ENCODE assay signal across 20 cellular contexts in genomic region chr10:60286436-60287023, GRCh38.
DNase-seq lines count a peak whose midpoint lies in the region; ATAC-seq, FAIRE-seq and TF ChIP-seq lines count a peak whose summit lies in the region.
"Had no signal": no experiment of that assay in that cellular context is flagged by ENCODE, and none has a peak within 500 bp of the region (broad histone marks: within the 10 kb centered on the region; RNA-seq: fewer than 3 reads in every experiment).

No MANE protein-coding gene starts in this region.

- no peak overlapping the region for H2BK15ac ChIP-seq in mesenchymal stem cell (ENCODE audit: low read depth, poor library complexity, severe bottlenecking)

- intact Hi-C loops in left ventricle myocardium superior (cut with micrococcal nuclease), result no loop called here
- intact Hi-C loops in K562 (cut with micrococcal nuclease), result no loop called here

- 0% methylated on average over 1 of the region's 1 CpG for WGBS in K562 (ENCODE audit: insufficient coverage, low coverage, missing lambda C conversion rate)
- 40% methylated on average over 1 of the region's 1 CpG for WGBS in mesenchymal stem cell
- 16 to 23% methylated on average over 1 of the region's 1 CpG for WGBS in gastroesophageal sphincter (ENCODE audit: low coverage in 1 of 2), 2 donors

- BruUV-seq in K562 (replicated peaks; lab: Mats Ljungman, UMichigan), result no TSS peak

- no peak overlapping the region for H4K91ac ChIP-seq in mesenchymal stem cell (ENCODE audit: low read length)

- no peaks in the 10 kb centered on the region for H3K9me3 ChIP-seq in right atrium auricular region
- H3K9me3 ChIP-seq in K562 (replicated peaks; ENCODE audit: control insufficient read depth, insufficient read depth, low read depth, low read length), result no peaks in the 10 kb centered on the region
- H3K9me3 ChIP-seq in mesenchymal stem cell (ENCODE audit: control insufficient read depth, low read length), result no peaks in the 10 kb centered on the region
- no peaks in the 10 kb centered on the region for H3K9me3 ChIP-seq in gastroesophageal sphincter

- H3K27ac ChIP-seq in right atrium auricular region (peak overlapping the region; percentile 53 to 87), K562 (ENCODE audit: extremely low read depth, low read depth, low read length) (no peak overlapping the region), mesenchymal stem cell (ENCODE audit: low read length, poor library complexity, severe bottlenecking) (no peak overlapping the region), gastroesophageal sphincter (no peak overlapping the region), RWPE1 (no peak overlapping the region)
- H3K27ac ChIP-seq: GM23248 had no signal

- H3K14ac ChIP-seq in mesenchymal stem cell (ENCODE audit: low read length in 2 of 2), result no peak overlapping the region

- no peak overlapping the region for H2BK120ac ChIP-seq in mesenchymal stem cell (ENCODE audit: low read depth, low read length)

- no peak for TF ChIP-seq EP300 in K562 (IDR thresholded peaks at IDR 0.05; ENCODE audit: low read length)
- TF ChIP-seq EP300 in gastroesophageal sphincter (IDR thresholded peaks at IDR 0.05), result no peak

- H3K36me3 ChIP-seq in right atrium auricular region, result no peaks in the 10 kb centered on the region
- no peaks in the 10 kb centered on the region for H3K36me3 ChIP-seq in K562 (ENCODE audit: control insufficient read depth, insufficient read depth, low read length)
- H3K36me3 ChIP-seq in mesenchymal stem cell (ENCODE audit: control insufficient read depth in 1 of 2, insufficient read depth in 2 of 2, low read depth in 1 of 2, low read length in 2 of 2), result no peaks in the 10 kb centered on the region
- H3K36me3 ChIP-seq in gastroesophageal sphincter, result no peaks in the 10 kb centered on the region

- H3K9me1 ChIP-seq in K562 (ENCODE audit: control insufficient read depth, insufficient read depth, low read length), result no peaks in the 10 kb centered on the region

- H2AFZ ChIP-seq in K562 (ENCODE audit: low read depth, low read length) (no peak overlapping the region), mesenchymal stem cell (ENCODE audit: low read depth, low read length) (no peak overlapping the region)
- H2AFZ ChIP-seq: GM23248 had no signal

- no peak overlapping the region for H3K4me2 ChIP-seq in K562 (ENCODE audit: insufficient read depth, low read length)
- no peak overlapping the region for H3K4me2 ChIP-seq in mesenchymal stem cell (ENCODE audit: low read length, poor library complexity, severe bottlenecking)

- no peaks in the 10 kb centered on the region for H3K27me3 ChIP-seq in right atrium auricular region
- no peaks in the 10 kb centered on the region for H3K27me3 ChIP-seq in K562 (ENCODE audit: control insufficient read depth in 2 of 2, insufficient read depth in 2 of 2, low read length in 2 of 2)
- no peaks in the 10 kb centered on the region for H3K27me3 ChIP-seq in mesenchymal stem cell (ENCODE audit: control insufficient read depth in 1 of 2, insufficient read depth in 1 of 2, low read length in 2 of 2)
- no peaks in the 10 kb centered on the region for H3K27me3 ChIP-seq in gastroesophageal sphincter

- no peak for TF ChIP-seq RAD21 in K562 (CRISPR knock-in tag; conservative IDR thresholded peaks at IDR 0.05 in 1 of 2, IDR thresholded peaks at IDR 0.05 in 1 of 2)

- no peak overlapping the region for H2BK5ac ChIP-seq in mesenchymal stem cell (ENCODE audit: low read depth, low read length, poor library complexity, severe bottlenecking)

- DNase-seq in right atrium auricular region (ENCODE audit: low spot score) (no peak), left ventricle myocardium superior (no peak), K562 (ENCODE audit: extremely low read depth in 1 of 4, low spot score in 3 of 4) (no peak), mesenchymal stem cell (peak; percentile 35), T1000 (lab: John Stamatoyannopoulos, UW) (no peak), iPS-NIHi11 (ENCODE audit: low spot score) (no peak), RWPE1 (ENCODE audit: low spot score) (no peak)
- DNase-seq: Calu3; CD4-positive, alpha-beta T cell; DND-41; GF-D8; GM23248; NCI-H1436 treated with DMSO at 0.1 percent for 48 hours; NCI-H2081; NCI-H524 treated with DMSO at 0.1 percent for 48 hours; NK-92 treated with Interleukin-12 subunit alpha and Interleukin-12 subunit beta, amount 100 ng/mL, for 24 hours; OCI-M1 had no signal

- H2BK12ac ChIP-seq in mesenchymal stem cell (ENCODE audit: low read length in 2 of 2), result no peak overlapping the region

- CTCF ChIA-PET in K562 (lab: Yijun Ruan, JAX; ENCODE audit: low intra/inter-chr PET ratio) (no interaction called here), RWPE1 (lab: Yijun Ruan, JAX) (no interaction called here)

- peaks cover 0 to 74% of the 10 kb centered on the region in 2 donors for H3K4me1 ChIP-seq in right atrium auricular region
- peaks cover 0 to 48% of the 10 kb centered on the region in 2 experiments; a peak in 4 of 5 replicates for H3K4me1 ChIP-seq in K562 (replicated peaks in 1 of 2; ENCODE audit: control insufficient read depth in 2 of 2, insufficient read depth in 2 of 2, low read length in 2 of 2)
- H3K4me1 ChIP-seq in mesenchymal stem cell (ENCODE audit: control insufficient read depth, insufficient read depth, low read depth, low read length), result peaks cover 2% of the 10 kb centered on the region
- no peaks in the 10 kb centered on the region for H3K4me1 ChIP-seq in gastroesophageal sphincter

- peaks cover 11% of the 10 kb centered on the region for H3K79me1 ChIP-seq in mesenchymal stem cell (replicated peaks; ENCODE audit: low read length, poor library complexity, severe bottlenecking)

- no peak for TF ChIP-seq CTCF in right atrium auricular region (IDR thresholded peaks at IDR 0.05)
- TF ChIP-seq CTCF in K562 (IDR thresholded peaks at IDR 0.05 in 2 of 3, conservative IDR thresholded peaks at IDR 0.05 in 1 of 3; ENCODE audit: insufficient read depth in 2 of 3, low read depth in 1 of 3, low read length in 3 of 3), result no peak
- no peak for TF ChIP-seq CTCF in gastroesophageal sphincter (IDR thresholded peaks at IDR 0.05)
- no peak for TF ChIP-seq CTCF in RWPE1 (conservative IDR thresholded peaks at IDR 0.05; ENCODE audit: low read depth)

- H4K8ac ChIP-seq in mesenchymal stem cell (ENCODE audit: low read length), result no peak overlapping the region

- no peak overlapping the region for H3K4me3 ChIP-seq in right atrium auricular region
- H3K4me3 ChIP-seq in K562, result no peak overlapping the region
- no peak overlapping the region for H3K4me3 ChIP-seq in mesenchymal stem cell (ENCODE audit: insufficient read depth in 1 of 2, low read depth in 1 of 2, low read length in 2 of 2)
- no peak overlapping the region for H3K4me3 ChIP-seq in gastroesophageal sphincter
- H3K4me3 ChIP-seq: GM23248 had no signal

- in situ Hi-C loops in K562 (cut with MboI), result no loop called here

- TF ChIP-seq POLR2A in K562 (conservative IDR thresholded peaks at IDR 0.05), result no peak
- TF ChIP-seq POLR2A in gastroesophageal sphincter (IDR thresholded peaks at IDR 0.05), result no peak

- POLR2A ChIA-PET in K562 (lab: Yijun Ruan, JAX), result no interaction called here
- POLR2A ChIA-PET in RWPE1 (lab: Yijun Ruan, JAX; ENCODE audit: low non-redundant PET), result no interaction called here

- H2AK5ac ChIP-seq in mesenchymal stem cell (ENCODE audit: low read length, severe bottlenecking), result no peak overlapping the region

- ATAC-seq in left ventricle myocardium superior (no peak), K562 (no peak), gastroesophageal sphincter (no peak)
- ATAC-seq: HCT116 had no signal

- H3K9ac ChIP-seq in K562 (ENCODE audit: insufficient read depth in 1 of 2, low read depth in 2 of 2, low read length in 2 of 2), result no peak overlapping the region
- H3K9ac ChIP-seq in mesenchymal stem cell (ENCODE audit: low read length), result no peak overlapping the region
- H3K9ac ChIP-seq: GM23248 had no signal

- no peak overlapping the region for H3K18ac ChIP-seq in mesenchymal stem cell (ENCODE audit: low read depth in 1 of 2, low read length in 2 of 2)

- no peaks in the 10 kb centered on the region for H3K79me2 ChIP-seq in K562 (ENCODE audit: control insufficient read depth, insufficient read depth, low read length)

- no peaks in the 10 kb centered on the region for H4K20me1 ChIP-seq in K562 (replicated peaks; ENCODE audit: control insufficient read depth, insufficient read depth, low read length)

- no peak for FAIRE-seq in K562 (lab: Jason Lieb, UNC)
- FAIRE-seq: A204.1 had no signal

- H3K23ac ChIP-seq in mesenchymal stem cell (ENCODE audit: low read length in 2 of 2), result no peak overlapping the region

- H3K4ac ChIP-seq in mesenchymal stem cell (ENCODE audit: low read depth in 1 of 2, low read length in 2 of 2), result no peak overlapping the region

TF ChIP-seq in K562, 482 proteins besides CTCF, POLR2A, EP300 and RAD21 (continues in another document):
- TF ChIP-seq, protein P1, sequence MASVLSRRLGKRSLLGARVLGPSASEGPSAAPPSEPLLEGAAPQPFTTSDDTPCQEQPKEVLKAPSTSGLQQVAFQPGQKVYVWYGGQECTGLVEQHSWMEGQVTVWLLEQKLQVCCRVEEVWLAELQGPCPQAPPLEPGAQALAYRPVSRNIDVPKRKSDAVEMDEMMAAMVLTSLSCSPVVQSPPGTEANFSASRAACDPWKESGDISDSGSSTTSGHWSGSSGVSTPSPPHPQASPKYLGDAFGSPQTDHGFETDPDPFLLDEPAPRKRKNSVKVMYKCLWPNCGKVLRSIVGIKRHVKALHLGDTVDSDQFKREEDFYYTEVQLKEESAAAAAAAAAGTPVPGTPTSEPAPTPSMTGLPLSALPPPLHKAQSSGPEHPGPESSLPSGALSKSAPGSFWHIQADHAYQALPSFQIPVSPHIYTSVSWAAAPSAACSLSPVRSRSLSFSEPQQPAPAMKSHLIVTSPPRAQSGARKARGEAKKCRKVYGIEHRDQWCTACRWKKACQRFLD (CRISPR knock-in tag; IDR thresholded peaks at IDR 0.05), result 0 out of 2 replicates have a peak, but pooled peaks have one; percentile 39
- TF ChIP-seq HIVEP1 (CRISPR knock-in tag; IDR thresholded peaks at IDR 0.05), result no peak
- no peak for TF ChIP-seq SRSF9 (IDR thresholded peaks at IDR 0.05; ENCODE audit: borderline replicate concordance, low read depth, low read length)
- TF ChIP-seq ZNF316 (IDR thresholded peaks at IDR 0.05), result peak; percentile 66
- TF ChIP-seq NR2F6 (CRISPR knock-in tag; IDR thresholded peaks at IDR 0.05), result no peak
- TF ChIP-seq SMAD2 (IDR thresholded peaks at IDR 0.05; ENCODE audit: low read depth, low read length), result no peak
- no peak for TF ChIP-seq GATAD2A (IDR thresholded peaks at IDR 0.05)
- no peak for TF ChIP-seq FOXJ2 (tag; IDR thresholded peaks at IDR 0.05)
- no peak for TF ChIP-seq STAT5B (CRISPR knock-in tag; IDR thresholded peaks at IDR 0.05)
- TF ChIP-seq CC2D1A (IDR thresholded peaks at IDR 0.05), result no peak

Comparison
In these comparisons a context has a peak if more than half of its experiments do, and no peak if none do; other contexts are left out.
1. H3K27ac ChIP-seq: peak in right atrium auricular region (2 of 2); none in K562 (single experiment), mesenchymal stem cell (single experiment), gastroesophageal sphincter (0 of 4) and RWPE1 (single experiment).